Comparison of ENCODE assay signal across 8 cellular contexts in the genomic region with DNA sequence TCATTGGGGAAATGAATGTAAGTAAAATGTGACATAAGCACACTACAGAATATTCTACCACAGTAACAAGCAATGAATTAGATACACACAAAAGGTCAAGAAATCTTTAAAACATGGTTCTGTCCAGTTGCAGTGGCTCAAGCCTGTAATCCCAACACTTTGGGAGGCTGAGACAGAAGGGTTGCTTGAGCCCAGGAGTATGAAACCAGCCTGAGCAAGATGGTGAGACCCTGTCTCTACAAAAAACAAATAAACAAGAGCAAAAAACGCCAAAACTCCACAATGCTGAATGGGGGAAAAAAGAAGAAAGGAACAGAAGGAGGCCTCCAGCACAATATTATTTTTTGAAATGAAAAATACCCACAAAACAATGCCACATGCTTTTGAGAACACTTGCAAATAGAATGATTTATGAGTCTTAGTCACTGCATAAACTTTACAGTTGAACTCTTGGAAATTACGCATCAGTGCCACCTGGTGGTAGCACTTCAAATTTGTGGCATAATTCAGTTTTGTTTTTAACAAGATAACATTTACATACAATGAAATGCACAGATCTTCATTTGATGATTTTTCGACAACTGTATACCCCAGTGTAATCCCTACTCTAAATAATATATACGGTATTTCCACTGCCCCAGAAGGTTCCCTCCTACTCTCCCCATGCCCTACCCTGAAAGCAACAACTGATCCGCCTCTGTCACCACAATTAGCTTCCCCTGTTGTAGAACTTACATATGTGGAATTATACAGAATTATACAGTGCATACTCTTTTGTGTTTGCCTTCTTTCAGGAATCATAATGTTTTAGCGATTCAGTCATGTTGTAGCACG. TPM values are rescaled to one million over a fixed set of nuclear protein-coding genes. Genes with fewer than 3 reads are reported as not detected.
DNase-seq lines count a peak whose midpoint lies in the region; ATAC-seq, FAIRE-seq and TF ChIP-seq lines count a peak whose summit lies in the region.

No MANE protein-coding gene starts in this region.

- H3K27ac ChIP-seq in pancreas, result no peak overlapping the region

- TF ChIP-seq CTCF in fibroblast of the aortic adventitia (IDR thresholded peaks at IDR 0.05; ENCODE audit: insufficient read depth, low read length), result peak; percentile 54
- TF ChIP-seq CTCF in pancreas (IDR thresholded peaks at IDR 0.05), result peak; percentile 41 to 65 (median 61)
- peak; percentile 96 for TF ChIP-seq CTCF in type B pancreatic cell (conservative IDR thresholded peaks at IDR 0.05)

- DNase-seq in DMS114 treated with DMSO at 0.1 percent for 48 hours (lab: John Stamatoyannopoulos, UW; ENCODE audit: unreplicated experiment), result peak; percentile 34
- DNase-seq in HTR-8/SVneo (ENCODE audit: insufficient read length, low spot score), result peak; percentile 61
- DNase-seq in RCC 7860 (ENCODE audit: low spot score), result peak; percentile 60
- peak; percentile 38 for DNase-seq in activated T-helper 1 cell treated with Interleukin-2 at 50 U/mL for 16 hours (ENCODE audit: low read depth)
- DNase-seq in fibroblast of the aortic adventitia (ENCODE audit: low read depth), result peak; percentile 92
- peak in 3 of 6 donors; percentile 41 to 74 (median 42) for DNase-seq in pancreas
- DNase-seq in type B pancreatic cell (ENCODE audit: extremely low spot score, unreplicated experiment), result no peak

- WGBS in pancreas, 2 donors, result 18 to 22% methylated on average over 7 of the region's 7 CpGs

- no peaks in the 10 kb centered on the region for H3K27me3 ChIP-seq in pancreas

- H3K4me1 Mint-ChIP-seq in type B pancreatic cell (ENCODE audit: unreplicated experiment), result peaks cover 9% of the 10 kb centered on the region

- H3K36me3 ChIP-seq in pancreas, result no peaks in the 10 kb centered on the region

- peaks cover 2% of the 10 kb centered on the region for H3K27me3 Mint-ChIP-seq in type B pancreatic cell

- peak overlapping the region; percentile 16 for H3K4me3 Mint-ChIP-seq in type B pancreatic cell

- H3K36me3 Mint-ChIP-seq in type B pancreatic cell, result no peaks in the 10 kb centered on the region

- H3K9me3 ChIP-seq in pancreas, result no peaks in the 10 kb centered on the region

- H3K9me3 Mint-ChIP-seq in type B pancreatic cell, result no peaks in the 10 kb centered on the region

- H3K4me1 ChIP-seq in pancreas, result peaks cover 0 to 11% (median 0%) of the 10 kb centered on the region in 3 donors

- ATAC-seq in pancreas (peak; percentile 47 to 75 (median 70)), HG02588 (IDR thresholded peaks at IDR 0.05; ENCODE audit: unreplicated experiment) (no peak)

- intact Hi-C loops in pancreas (cut with DNase I), result loop anchor here in 2 of 3 donors (5.0 to 10.0 kb wide), 2 partner anchors 61 to 143 kb away; a partner anchor contains a TSS

- peak overlapping the region; percentile 73 for H3K27ac Mint-ChIP-seq in type B pancreatic cell

- H3K4me3 ChIP-seq in fibroblast of the aortic adventitia (ENCODE audit: low read depth, low read length), result no peak overlapping the region
- H3K4me3 ChIP-seq in pancreas, result no peak overlapping the region

- FAIRE-seq in HTR-8/SVneo (lab: Jason Lieb, UNC), result no peak
- peak; percentile 83 for FAIRE-seq in RCC 7860 (lab: Jason Lieb, UNC)
- peak; percentile 93 for FAIRE-seq in pancreas (lab: Jason Lieb, UNC)

RNA-seq across cellular contexts. Expression of a gene that starts 14.4 kb away (rescaled TPM):
- total RNA-seq in fibroblast of the aortic adventitia (ENCODE audit: low replicate concordance) (not detected in 2 replicates), pancreas (1 to 10 TPM in 1 of 6 donors, not detected in 5; 1.4 TPM), type B pancreatic cell (ENCODE audit: low replicate concordance) (not detected in 2 replicates)
- 1 to 10 TPM; 1.5 to 9.2 TPM for polyA plus RNA-seq in pancreas

RNA-seq across cellular contexts. Expression of a gene that starts 39.0 kb away (rescaled TPM):
- total RNA-seq in fibroblast of the aortic adventitia (ENCODE audit: low replicate concordance) (54.1 and 180 TPM in 2 replicates), pancreas (10 to 100 TPM; 48.5 to 99.6 (median 53.3) TPM), type B pancreatic cell (ENCODE audit: low replicate concordance) (92.6 and 113 TPM in 2 replicates)
- polyA plus RNA-seq in pancreas, result 10 to 100 TPM; 38.2 to 67.7 TPM

RNA-seq across cellular contexts. Expression of a gene that starts 39.3 kb away (rescaled TPM):
- total RNA-seq in fibroblast of the aortic adventitia (ENCODE audit: low replicate concordance) (79.0 and 87.4 TPM in 2 replicates), pancreas (10 to 100 TPM; 14.1 to 29.3 (median 16.8) TPM), type B pancreatic cell (ENCODE audit: low replicate concordance) (51.4 and 53.7 TPM in 2 replicates)
- polyA plus RNA-seq in pancreas, result 10 to 100 TPM; 19.0 to 39.2 TPM

RNA-seq across cellular contexts. Expression of a gene that starts 58.4 kb away (rescaled TPM):
- 40.9 and 41.0 TPM in 2 replicates for total RNA-seq in fibroblast of the aortic adventitia (ENCODE audit: low replicate concordance)
- total RNA-seq in pancreas, result 10 to 100 TPM; 16.1 to 54.2 (median 33.7) TPM
- 10 to 100 TPM in 1 of 2 donors, 1 to 10 TPM in 1; 9.7 to 15.5 TPM for polyA plus RNA-seq in pancreas
- 91.9 and 150 TPM in 2 replicates for total RNA-seq in type B pancreatic cell (ENCODE audit: low replicate concordance)
